ENCODE assay signal across 10 cellular contexts in genomic region chr4:183335369-183335940, GRCh38. TPM values are rescaled to one million over a fixed set of nuclear protein-coding genes. Genes with fewer than 3 reads are reported as not detected.
DNase-seq lines count a peak whose midpoint lies in the region; ATAC-seq, FAIRE-seq and TF ChIP-seq lines count a peak whose summit lies in the region.
"Had no signal": no experiment of that assay in that cellular context is flagged by ENCODE, and none has a peak within 500 bp of the region (broad histone marks: within the 10 kb centered on the region; RNA-seq: fewer than 3 reads in every experiment).

No MANE protein-coding gene starts in this region.

- no peaks in the 10 kb centered on the region for H3K9me3 Mint-ChIP-seq in naive thymus-derived CD8-positive, alpha-beta T cell
- H3K9me3 Mint-ChIP-seq: T-helper 2 cell treated with Interferon-gamma antibody and Interleukin-4, amounts not matched to agents 5 μg/mL and 100 μg/mL, for 36 hours had no signal

- H3K4me3 Mint-ChIP-seq in naive thymus-derived CD8-positive, alpha-beta T cell: no peak overlapping the region
- H3K4me3 Mint-ChIP-seq: T-helper 2 cell treated with Interferon-gamma antibody and Interleukin-4, amounts not matched to agents 5 μg/mL and 100 μg/mL, for 36 hours had no signal

- H3K4me1 ChIP-seq in adipocyte (ENCODE audit: control insufficient read depth, insufficient read depth, low read length): peaks cover 23% of the 10 kb centered on the region

- H3K36me3 Mint-ChIP-seq in naive thymus-derived CD8-positive, alpha-beta T cell: no peaks in the 10 kb centered on the region

- no peaks in the 10 kb centered on the region for H3K27me3 ChIP-seq in adipocyte (replicated peaks; ENCODE audit: control insufficient read depth, insufficient read depth, low read length)
- H3K27me3 ChIP-seq in kidney epithelial cell (ENCODE audit: control insufficient read depth, insufficient read depth, low read length): no peaks in the 10 kb centered on the region

- H3K4me1 Mint-ChIP-seq in naive thymus-derived CD8-positive, alpha-beta T cell: peaks cover 0 to 3% (median 0%) of the 10 kb centered on the region in 4 donors

- FAIRE-seq in GM12891 (lab: Jason Lieb, UNC): no peak

- H3K36me3 ChIP-seq in adipocyte (ENCODE audit: control insufficient read depth, insufficient read depth, low read length, severe bottlenecking) (no peaks in the 10 kb centered on the region), kidney epithelial cell (ENCODE audit: control insufficient read depth, insufficient read depth, low read length) (no peaks in the 10 kb centered on the region)

- no peak overlapping the region for H3K9ac ChIP-seq in adipocyte (ENCODE audit: low read length)

- peak; percentile 59 for DNase-seq in ACHN
- peak; percentile 58 for DNase-seq in HPDE6-E6E7 (ENCODE audit: extremely low spot score)
- peak; percentile 75 for DNase-seq in adipocyte (ENCODE audit: low read depth)
- peak; percentile 76 for DNase-seq in kidney epithelial cell (ENCODE audit: low read depth)
- no peak for DNase-seq in globus pallidus (ENCODE audit: low spot score)
- DNase-seq in GM12891 (ENCODE audit: insufficient read length, low spot score): no peak
- no peak for DNase-seq in naive thymus-derived CD8-positive, alpha-beta T cell
- DNase-seq: amygdala had no signal

- H3K4me3 ChIP-seq in adipocyte (ENCODE audit: low read length) (no peak overlapping the region), kidney epithelial cell (ENCODE audit: low read depth, low read length) (no peak overlapping the region)

- no peak for TF ChIP-seq CTCF in kidney epithelial cell (IDR thresholded peaks at IDR 0.05; ENCODE audit: insufficient read depth, low read length, poor library complexity, severe bottlenecking)

- in situ Hi-C loops in ACHN (cut with HindIII; ENCODE audit: low pct_ligation_motif_present, low pct_unique_long_range_greater_than_20kb, low sequenced_read_pairs): no loop called here

- ATAC-seq in naive thymus-derived CD8-positive, alpha-beta T cell: no peak
- no peak for ATAC-seq in HG03045 (IDR thresholded peaks at IDR 0.05; ENCODE audit: unreplicated experiment)

- peaks cover 8 to 24% (median 15%) of the 10 kb centered on the region in 5 donors for H3K27me3 Mint-ChIP-seq in naive thymus-derived CD8-positive, alpha-beta T cell

- POLR2A ChIA-PET in naive thymus-derived CD8-positive, alpha-beta T cell (lab: Charles Lee): no interaction called here

- no peak for TF ChIP-seq POLR2A in GM12891 (IDR thresholded peaks at IDR 0.05; ENCODE audit: low read depth, low read length)

- H3K9me3 ChIP-seq in adipocyte (ENCODE audit: control insufficient read depth, low read length): no peaks in the 10 kb centered on the region

- H3K27ac Mint-ChIP-seq in naive thymus-derived CD8-positive, alpha-beta T cell: no peak overlapping the region
- H3K27ac Mint-ChIP-seq: T-helper 2 cell treated with Interferon-gamma antibody and Interleukin-4, amounts not matched to agents 5 μg/mL and 100 μg/mL, for 36 hours had no signal

TF ChIP-seq in GM12891, 5 proteins besides CTCF, POLR2A, EP300 and RAD21:
- TF ChIP-seq POLR2AphosphoS5 (IDR thresholded peaks at IDR 0.05; ENCODE audit: low read depth, low read length): no peak
- no peak for TF ChIP-seq SPI1 (IDR thresholded peaks at IDR 0.05; ENCODE audit: low read depth, low read length)
- no peak for TF ChIP-seq TAF1 (IDR thresholded peaks at IDR 0.05; ENCODE audit: low read depth, low read length)
- TF ChIP-seq POU2F2 (IDR thresholded peaks at IDR 0.05; ENCODE audit: low read depth, low read length): no peak
- no peak for TF ChIP-seq PAX5 (IDR thresholded peaks at IDR 0.05; ENCODE audit: insufficient read depth, low read length, severe bottlenecking)
TF ChIP-seq in GM12891: peak in this region for 0.

RNA-seq across cellular contexts. Expression of gene CLDN24, which starts 13.2 kb away (rescaled TPM):
- total RNA-seq in kidney epithelial cell: not detected in 2 replicates
- not detected for polyA plus RNA-seq in GM12891 (2012; ENCODE audit: low read depth, missing spikeins)
- not detected for total RNA-seq in naive thymus-derived CD8-positive, alpha-beta T cell
- 1 to 10 TPM in 1 of 3 donors, not detected in 2; 1.6 TPM for polyA plus RNA-seq in naive thymus-derived CD8-positive, alpha-beta T cell

RNA-seq across cellular contexts. Expression of gene CLDN22, which starts 15.4 kb away (rescaled TPM):
- total RNA-seq in kidney epithelial cell: not detected in 2 replicates
- polyA plus RNA-seq in GM12891 (2012; ENCODE audit: low read depth, missing spikeins): not detected
- not detected for total RNA-seq in naive thymus-derived CD8-positive, alpha-beta T cell
- polyA plus RNA-seq in naive thymus-derived CD8-positive, alpha-beta T cell: under 1 TPM in 1 of 3 donors, not detected in 2; 0.29 TPM

Comparison
In these comparisons a context has a peak if more than half of its experiments do, and no peak if none do; other contexts are left out.
1. DNase-seq: peak in ACHN (single experiment), HPDE6-E6E7 (single experiment), adipocyte (single experiment) and kidney epithelial cell (single experiment); none in globus pallidus (single experiment), GM12891 (single experiment) and naive thymus-derived CD8-positive, alpha-beta T cell (0 of 10).